In the genomic region with DNA sequence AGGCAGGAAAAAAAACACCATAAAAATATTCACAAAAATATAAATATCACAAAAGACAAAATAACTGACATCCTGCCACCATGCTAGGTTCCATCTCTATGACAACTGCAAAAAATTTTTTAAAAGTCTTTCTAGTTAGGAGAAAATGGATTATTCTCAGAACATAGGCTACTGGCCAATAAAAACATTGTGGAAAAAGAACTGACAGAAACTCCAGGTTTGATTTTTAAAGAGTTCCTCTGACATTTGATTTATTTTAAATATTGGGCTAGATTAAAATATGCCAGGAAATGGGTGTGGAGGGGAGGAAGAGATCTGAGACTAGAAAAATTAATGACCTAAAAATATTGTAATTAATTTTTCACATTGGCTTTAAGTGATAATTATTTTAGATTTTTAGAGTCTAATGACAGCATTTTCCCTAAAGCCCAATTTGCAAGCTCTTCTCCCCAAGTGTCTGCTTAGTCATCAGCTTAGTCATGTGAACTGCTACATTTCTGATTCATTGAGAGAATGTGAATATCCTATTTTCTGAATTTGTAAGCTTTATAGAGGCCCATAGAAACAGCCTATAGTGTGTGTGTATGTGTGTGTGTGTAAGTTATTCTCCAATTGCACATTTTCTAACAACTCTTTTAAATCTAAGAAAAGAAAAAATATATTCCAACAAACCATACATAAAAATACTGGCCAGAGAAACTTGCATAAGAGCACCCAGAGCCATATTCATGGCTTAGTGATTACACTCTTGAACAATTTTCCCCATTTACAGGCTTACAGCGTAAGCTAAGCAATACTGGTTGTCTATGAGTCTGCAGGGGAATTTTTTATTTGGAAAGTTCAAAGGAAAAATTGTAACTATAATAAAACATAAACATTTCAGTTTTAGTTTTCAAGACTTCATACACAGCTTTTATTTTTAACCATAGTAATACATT, we compare ENCODE assay signal across 1 cellular context.
TF ChIP-seq lines count a peak whose summit lies in the region.

No MANE protein-coding gene starts in this region.

TF ChIP-seq in SK-N-SH treated with all-trans-retinoic acid at 6 μM for 48 hours, 23 proteins besides CTCF, POLR2A, EP300 and RAD21 (continued from another document):
- TF ChIP-seq TSHZ2 (CRISPR knock-in tag; IDR thresholded peaks at IDR 0.05): no peak
- TF ChIP-seq, protein P1, sequence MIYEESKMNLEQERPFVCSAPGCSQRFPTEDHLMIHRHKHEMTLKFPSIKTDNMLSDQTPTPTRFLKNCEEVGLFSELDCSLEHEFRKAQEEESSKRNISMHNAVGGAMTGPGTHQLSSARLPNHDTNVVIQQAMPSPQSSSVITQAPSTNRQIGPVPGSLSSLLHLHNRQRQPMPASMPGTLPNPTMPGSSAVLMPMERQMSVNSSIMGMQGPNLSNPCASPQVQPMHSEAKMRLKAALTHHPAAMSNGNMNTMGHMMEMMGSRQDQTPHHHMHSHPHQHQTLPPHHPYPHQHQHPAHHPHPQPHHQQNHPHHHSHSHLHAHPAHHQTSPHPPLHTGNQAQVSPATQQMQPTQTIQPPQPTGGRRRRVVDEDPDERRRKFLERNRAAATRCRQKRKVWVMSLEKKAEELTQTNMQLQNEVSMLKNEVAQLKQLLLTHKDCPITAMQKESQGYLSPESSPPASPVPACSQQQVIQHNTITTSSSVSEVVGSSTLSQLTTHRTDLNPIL (CRISPR knock-in tag; IDR thresholded peaks at IDR 0.05; ENCODE audit: low read depth): no peak
- TF ChIP-seq ZFP30 (CRISPR knock-in tag; IDR thresholded peaks at IDR 0.05): no peak
- no peak for TF ChIP-seq TOX (CRISPR knock-in tag; IDR thresholded peaks at IDR 0.05; ENCODE audit: borderline replicate concordance)
- TF ChIP-seq PPARA (CRISPR knock-in tag; IDR thresholded peaks at IDR 0.05; ENCODE audit: borderline replicate concordance): no peak
- TF ChIP-seq ESRRG (CRISPR knock-in tag; IDR thresholded peaks at IDR 0.05): no peak
